In genomic region chr16:20866792-20867191, GRCh38 we compare ENCODE assay signal across 13 cellular contexts. TPM values are rescaled to one million over a fixed set of nuclear protein-coding genes. Genes with fewer than 3 reads are reported as not detected.
DNase-seq lines count a peak whose midpoint lies in the region; ATAC-seq and TF ChIP-seq lines count a peak whose summit lies in the region.
"Had no signal": no experiment of that assay in that cellular context is flagged by ENCODE, and none has a peak within 500 bp of the region (broad histone marks: within the 10 kb centered on the region; RNA-seq: fewer than 3 reads in every experiment).

No MANE protein-coding gene starts in this region.

- WGBS in trophoblast cell (ENCODE audit: extremely low coverage, insufficient coverage, insufficient read length): no CpG with 5 or more reads among the region's 3 CpGs

- no peak overlapping the region for H3K4me3 Mint-ChIP-seq in activated CD4-positive, alpha-beta memory T cell treated with anti-CD3 and anti-CD28 coated beads for 36 hours
- no peak overlapping the region for H3K4me3 Mint-ChIP-seq in glutamatergic neuron (ENCODE audit: unreplicated experiment)

- no peak overlapping the region for H2AFZ ChIP-seq in HCT116 (ENCODE audit: low read depth, low read length, poor library complexity, severe bottlenecking)
- H2AFZ ChIP-seq in trophoblast cell (ENCODE audit: insufficient read depth, low read length, poor library complexity): no peak overlapping the region

- H3K4me3 ChIP-seq in HCT116 (replicated peaks in 1 of 2; ENCODE audit: low read depth in 1 of 2, low read length in 2 of 2) (peak overlapping the region in 1 of 2 experiments; percentile 41; a peak in 3 of 4 replicates), skeletal muscle tissue (ENCODE audit: low read length in 3 of 3) (no peak overlapping the region), trophoblast cell (ENCODE audit: low read depth, low read length) (no peak overlapping the region)
- H3K4me3 ChIP-seq: psoas muscle had no signal

- no peaks in the 10 kb centered on the region for H3K9me3 Mint-ChIP-seq in activated CD4-positive, alpha-beta memory T cell treated with anti-CD3 and anti-CD28 coated beads for 36 hours
- peaks cover 1% of the 10 kb centered on the region for H3K9me3 Mint-ChIP-seq in glutamatergic neuron (ENCODE audit: unreplicated experiment)

- H3K27ac Mint-ChIP-seq in activated CD4-positive, alpha-beta memory T cell treated with anti-CD3 and anti-CD28 coated beads for 36 hours: peak overlapping the region; percentile 11
- H3K27ac Mint-ChIP-seq in glutamatergic neuron (ENCODE audit: unreplicated experiment): peak overlapping the region; percentile 80

- ATAC-seq in HCT116: no peak
- ATAC-seq in HG03442 (IDR thresholded peaks at IDR 0.05; ENCODE audit: unreplicated experiment): no peak
- ATAC-seq: left colon had no signal

- RAD21 ChIA-PET in HCT116 (lab: Charles Lee; ENCODE audit: low non-redundant PET in 1 of 2, low total read pairs in 2 of 2, uncharacterized antibody in 2 of 2, unreplicated experiment in 2 of 2): no interaction called here

- H3K18ac ChIP-seq in trophoblast cell (ENCODE audit: low read length): no peak overlapping the region

- no peaks in the 10 kb centered on the region for H3K9me2 ChIP-seq in HCT116 (ENCODE audit: insufficient read depth)

- peaks cover 57 to 61% of the 10 kb centered on the region in 2 experiments for H3K4me1 ChIP-seq in HCT116 (ENCODE audit: control insufficient read depth in 1 of 2, insufficient read depth in 2 of 2, low read length in 2 of 2)
- peaks cover 46 to 65% (median 47%) of the 10 kb centered on the region in 3 donors for H3K4me1 ChIP-seq in skeletal muscle tissue (ENCODE audit: control insufficient read depth in 3 of 3, insufficient read depth in 3 of 3, low read length in 3 of 3)
- peaks cover 23 to 25% of the 10 kb centered on the region in 2 experiments for H3K4me1 ChIP-seq in trophoblast cell (ENCODE audit: control insufficient read depth in 1 of 2, insufficient read depth in 2 of 2, low read length in 2 of 2)

- peaks cover 26% of the 10 kb centered on the region for H3K4me1 Mint-ChIP-seq in activated CD4-positive, alpha-beta memory T cell treated with anti-CD3 and anti-CD28 coated beads for 36 hours (ENCODE audit: low read depth)
- peaks cover 34% of the 10 kb centered on the region for H3K4me1 Mint-ChIP-seq in glutamatergic neuron (ENCODE audit: low read depth, unreplicated experiment)

- no peak for TF ChIP-seq RAD21 in HCT116 (IDR thresholded peaks at IDR 0.05; ENCODE audit: low read depth)

- intact Hi-C loops in HCT116 (cut with micrococcal nuclease): loop anchor here (5.0 kb wide), 1 partner anchor 36 kb away; the partner anchor contains the start of genes DCUN1D3 and LYRM1
- intact Hi-C loops in activated CD4-positive, alpha-beta memory T cell treated with anti-CD3 and anti-CD28 coated beads for 36 hours (cut with micrococcal nuclease): no loop called here

- peak overlapping the region; percentile 66 for H3K9ac ChIP-seq in HCT116 (ENCODE audit: low read length)
- H3K9ac ChIP-seq in skeletal muscle tissue (ENCODE audit: low read depth in 1 of 3, low read length in 3 of 3): no peak overlapping the region
- no peak overlapping the region for H3K9ac ChIP-seq in trophoblast cell (ENCODE audit: low read length)

- CTCF ChIA-PET in HCT116 (lab: Charles Lee): interaction anchor here (1.0 to 1.8 kb wide), 4 partner anchors 8 to 434 kb away, joined by 3 to 6 read pairs (median 4); no protein-coding TSS in a partner anchor
- CTCF ChIA-PET in activated CD4-positive, alpha-beta memory T cell treated with anti-CD3 and anti-CD28 coated beads for 36 hours (lab: Charles Lee): interaction anchor here (1.3 to 1.7 kb wide), 2 partner anchors 16 to 17 kb away, joined by 4 to 5 read pairs; no protein-coding TSS in a partner anchor

- no peak overlapping the region for H4K8ac ChIP-seq in trophoblast cell (ENCODE audit: low read depth, low read length)

- H3K36me3 Mint-ChIP-seq in activated CD4-positive, alpha-beta memory T cell treated with anti-CD3 and anti-CD28 coated beads for 36 hours: peaks cover 6% of the 10 kb centered on the region
- H3K36me3 Mint-ChIP-seq in glutamatergic neuron (ENCODE audit: unreplicated experiment): no peaks in the 10 kb centered on the region

- POLR2A ChIA-PET in HCT116 (lab: Charles Lee): interaction anchor here (0.6 to 1.3 kb wide), 4 partner anchors 8 to 16 kb away, joined by 3 to 6 read pairs (median 4); no protein-coding TSS in a partner anchor
- POLR2A ChIA-PET in activated CD4-positive, alpha-beta memory T cell treated with anti-CD3 and anti-CD28 coated beads for 36 hours (lab: Charles Lee): interaction anchor here (0.6 to 1.5 kb wide), 2 partner anchors 8 to 44 kb away, joined by 4 to 5 read pairs; no protein-coding TSS in a partner anchor

- H2AK5ac ChIP-seq in trophoblast cell (ENCODE audit: low read length): no peak overlapping the region

- H2BK120ac ChIP-seq in trophoblast cell (ENCODE audit: insufficient read depth, low read length, poor library complexity): no peak overlapping the region

- no peak overlapping the region for H4K12ac ChIP-seq in trophoblast cell (ENCODE audit: low read depth, low read length)

- H3K27me3 ChIP-seq in HCT116 (ENCODE audit: insufficient read depth, low read length) (no peaks in the 10 kb centered on the region), skeletal muscle tissue (ENCODE audit: control insufficient read depth in 3 of 3, insufficient read depth in 3 of 3, low read length in 3 of 3) (no peaks in the 10 kb centered on the region), trophoblast cell (ENCODE audit: insufficient read depth, low read length) (no peaks in the 10 kb centered on the region)

- H3K79me2 ChIP-seq in HCT116 (ENCODE audit: insufficient read depth, low read length) (peaks cover 89% of the 10 kb centered on the region), trophoblast cell (ENCODE audit: control insufficient read depth, insufficient read depth, low read length, poor library complexity) (peaks cover 4% of the 10 kb centered on the region)

- H4K91ac ChIP-seq in trophoblast cell (ENCODE audit: low read depth, low read length): no peak overlapping the region

- H4K20me1 ChIP-seq in HCT116 (ENCODE audit: insufficient read depth): no peaks in the 10 kb centered on the region

- no peak overlapping the region for H3K14ac ChIP-seq in trophoblast cell (ENCODE audit: low read length)

- H3K9me3 ChIP-seq in HCT116 (ENCODE audit: control insufficient read depth in 1 of 2, insufficient read depth in 1 of 2, low read depth in 1 of 2, low read length in 2 of 2) (no peaks in the 10 kb centered on the region), skeletal muscle tissue (ENCODE audit: control insufficient read depth in 3 of 3, low read length in 3 of 3) (no peaks in the 10 kb centered on the region), trophoblast cell (ENCODE audit: insufficient read depth, low read depth, low read length) (no peaks in the 10 kb centered on the region)
- H3K9me3 ChIP-seq: psoas muscle had no signal

- TSS peak; percentile 93 for BruUV-seq in HCT116 (replicated peaks; lab: Mats Ljungman, UMichigan)

- H3K23ac ChIP-seq in trophoblast cell (ENCODE audit: low read length): no peak overlapping the region

- H3K27me3 Mint-ChIP-seq in activated CD4-positive, alpha-beta memory T cell treated with anti-CD3 and anti-CD28 coated beads for 36 hours: no peaks in the 10 kb centered on the region
- H3K27me3 Mint-ChIP-seq in glutamatergic neuron (ENCODE audit: unreplicated experiment): peaks cover 3% of the 10 kb centered on the region

- TF ChIP-seq CTCF in HCT116 (IDR thresholded peaks at IDR 0.05 in 2 of 3, conservative IDR thresholded peaks at IDR 0.05 in 1 of 3; ENCODE audit: borderline replicate concordance in 1 of 3, insufficient read depth in 1 of 3, low read depth in 2 of 3, low read length in 2 of 3) (no peak), glutamatergic neuron (IDR thresholded peaks at IDR 0.05; ENCODE audit: partially characterized antibody, unreplicated experiment) (no peak)

- no peaks in the 10 kb centered on the region; a peak in 1 of 4 replicates for H3K36me3 ChIP-seq in HCT116 (ENCODE audit: control insufficient read depth in 1 of 2, insufficient read depth in 2 of 2, low read length in 2 of 2)
- H3K36me3 ChIP-seq in skeletal muscle tissue (ENCODE audit: control insufficient read depth in 3 of 3, insufficient read depth in 3 of 3, low read length in 3 of 3): peaks cover 2 to 7% (median 6%) of the 10 kb centered on the region in 3 donors
- H3K36me3 ChIP-seq in trophoblast cell (ENCODE audit: control insufficient read depth in 1 of 2, insufficient read depth in 2 of 2, low read length in 2 of 2): peaks cover 8 to 9% of the 10 kb centered on the region in 2 experiments

- H2BK12ac ChIP-seq in trophoblast cell (ENCODE audit: low read length): no peak overlapping the region

- DNase-seq in HCT116 (ENCODE audit: low read depth, low spot score) (no peak), glutamatergic neuron (no peak), DMS53 treated with DMSO at 0.1 percent for 48 hours (lab: John Stamatoyannopoulos, UW; ENCODE audit: unreplicated experiment) (no peak), UCSD-AML1 (lab: John Stamatoyannopoulos, UW; ENCODE audit: unreplicated experiment) (no peak), trophoblast cell (no peak)
- no peak for DNase-seq in activated CD4-positive, alpha-beta memory T cell treated with anti-CD3 and anti-CD28 coated beads for 36 hours
- DNase-seq: caudate nucleus, NCI-H1048 had no signal

- peaks cover 7% of the 10 kb centered on the region for H3K79me1 ChIP-seq in trophoblast cell (ENCODE audit: low read length)

- no peak overlapping the region for H3K4ac ChIP-seq in trophoblast cell (ENCODE audit: low read depth, low read length)

- no peak for TF ChIP-seq POLR2A in HCT116 (IDR thresholded peaks at IDR 0.05; ENCODE audit: borderline replicate concordance, extremely low read depth, insufficient read depth, insufficient read length)

- H3K4me2 ChIP-seq in HCT116 (ENCODE audit: low read length) (peak overlapping the region; percentile 72), trophoblast cell (ENCODE audit: low read length) (no peak overlapping the region)

- H3K27ac ChIP-seq in HCT116 (ENCODE audit: low read depth, low read length): peak overlapping the region; percentile 96
- H3K27ac ChIP-seq in skeletal muscle tissue (ENCODE audit: low read depth, low read length): peak overlapping the region; percentile 22
- H3K27ac ChIP-seq in trophoblast cell (ENCODE audit: low read depth, low read length): no peak overlapping the region
- H3K27ac ChIP-seq: HL-60, psoas muscle had no signal

- H2BK5ac ChIP-seq in trophoblast cell (ENCODE audit: low read depth, low read length, poor library complexity): no peak overlapping the region

RNA-seq across cellular contexts. Expression of gene DCUN1D3, which starts 33.4 kb away (rescaled TPM):
- total RNA-seq in HCT116 (2021; ENCODE audit: unreplicated experiment) (16.4 TPM), glutamatergic neuron (ENCODE audit: unreplicated experiment) (15.3 TPM), skeletal muscle tissue (10.4 TPM)
- polyA plus RNA-seq in HCT116 (2012): 7.4 and 7.7 TPM in 2 replicates
- 1 to 10 TPM; 5.9 TPM for total RNA-seq in activated CD4-positive, alpha-beta memory T cell treated with anti-CD3 and anti-CD28 coated beads for 36 hours
- 7.3 and 7.9 TPM in 2 replicates for polyA plus RNA-seq in trophoblast cell (2013)

RNA-seq across cellular contexts. Expression of gene LYRM1, which starts 33.8 kb away (rescaled TPM):
- total RNA-seq in HCT116 (2021; ENCODE audit: unreplicated experiment): 26.7 TPM
- 41.5 and 44.9 TPM in 2 replicates for polyA plus RNA-seq in HCT116 (2012)
- total RNA-seq in activated CD4-positive, alpha-beta memory T cell treated with anti-CD3 and anti-CD28 coated beads for 36 hours: 10 to 100 TPM; 26.5 to 28.0 TPM
- 23.2 TPM for total RNA-seq in glutamatergic neuron (ENCODE audit: unreplicated experiment)
- total RNA-seq in skeletal muscle tissue: 23.5 TPM
- 14.8 and 16.5 TPM in 2 replicates for polyA plus RNA-seq in trophoblast cell (2013)
